Comparison of ENCODE assay signal across 22 cellular contexts in the genomic region with DNA sequence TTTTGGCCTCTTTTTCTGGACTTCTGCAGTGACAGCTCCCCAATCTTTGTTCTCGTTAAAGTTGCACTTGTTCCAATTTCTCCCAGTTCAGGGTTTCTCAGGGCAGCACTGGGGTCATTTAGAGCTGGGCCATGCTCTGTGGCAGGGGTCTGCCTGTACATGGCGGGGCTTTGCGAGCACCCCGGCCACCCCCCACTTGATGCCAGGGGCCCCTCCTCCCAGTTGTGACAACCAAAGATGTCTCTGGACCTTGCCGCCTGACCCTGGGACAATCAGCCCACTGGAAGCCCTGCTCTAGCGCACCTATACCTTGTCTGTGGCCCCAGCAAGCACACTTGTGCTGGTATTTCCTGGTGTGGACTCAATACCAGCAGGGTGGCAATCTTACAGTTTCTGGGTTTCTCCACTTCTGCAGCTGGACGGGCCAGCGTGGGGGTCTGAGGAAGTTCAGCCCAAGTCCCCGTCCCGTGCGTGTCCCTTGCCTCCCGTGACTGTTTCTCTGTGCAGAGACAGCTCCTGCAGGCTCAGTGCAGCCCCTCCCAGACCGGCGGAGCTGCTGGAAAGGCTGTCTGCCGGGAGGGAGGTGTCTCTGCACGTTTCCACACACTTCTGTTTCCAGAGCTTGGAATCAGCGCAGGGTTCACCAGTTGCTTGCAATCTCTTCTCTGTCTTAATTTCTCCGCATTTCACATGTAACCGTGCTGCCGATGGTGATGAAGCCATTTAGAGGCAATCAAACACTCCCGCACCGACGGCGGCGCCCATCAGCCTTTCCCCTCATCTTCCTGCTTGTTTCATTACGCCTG.
"Had no signal": no experiment of that assay in that cellular context is flagged by ENCODE, and none has a peak within 500 bp of the region (broad histone marks: within the 10 kb centered on the region; RNA-seq: fewer than 3 reads in every experiment).

No MANE protein-coding gene starts in this region.

- H3K36me3 Mint-ChIP-seq: activated naive CD8-positive, alpha-beta T cell treated with anti-CD3 and anti-CD28 coated beads for 36 hours; mesothelial cell of epicardium; natural killer cell; stimulated activated memory B cell treated with anti-CD40 and anti-IgM and Interleukin-4, amounts not matched to agents 10 μg/mL and 1 μg/mL and 100 μg/mL, for 72 hours; T-cell had no signal

- H3K4me1 Mint-ChIP-seq: activated naive CD8-positive, alpha-beta T cell treated with anti-CD3 and anti-CD28 coated beads for 36 hours; central memory CD8-positive, alpha-beta T cell; mesothelial cell of epicardium; natural killer cell; stimulated activated memory B cell treated with anti-CD40 and anti-IgM and Interleukin-4, amounts not matched to agents 10 μg/mL and 1 μg/mL and 100 μg/mL, for 72 hours; T-cell had no signal

- H3K9me3 Mint-ChIP-seq: activated naive CD8-positive, alpha-beta T cell treated with anti-CD3 and anti-CD28 coated beads for 36 hours; central memory CD8-positive, alpha-beta T cell; mesothelial cell of epicardium; natural killer cell; stimulated activated memory B cell treated with anti-CD40 and anti-IgM and Interleukin-4, amounts not matched to agents 10 μg/mL and 1 μg/mL and 100 μg/mL, for 72 hours; T-cell had no signal

- H3K4me1 ChIP-seq: breast epithelium, colonic mucosa, esophagus squamous epithelium, gastrocnemius medialis, left lung, pancreas, tibial nerve had no signal

- H3K27ac ChIP-seq: breast epithelium, colonic mucosa, esophagus squamous epithelium, gastrocnemius medialis, left lung, pancreas, stomach, suprapubic skin, tibial nerve, WERI-Rb-1 had no signal

- ATAC-seq: gastrocnemius medialis; left lung; natural killer cell; pancreas; sciatic nerve; stimulated activated memory B cell treated with anti-CD40 and anti-IgM and Interleukin-4, amounts not matched to agents 10 μg/mL and 1 μg/mL and 100 μg/mL, for 72 hours; T-cell had no signal

- DNase-seq: activated CD4-positive, alpha-beta T cell treated with anti-CD3 and anti-CD28 coated beads for 1 hour; activated naive CD8-positive, alpha-beta T cell treated with anti-CD3 and anti-CD28 coated beads for 36 hours; activated T-cell treated with anti-CD3 and anti-CD28 coated beads, Interleukin-2, amount 50 U/mL, for 1 hour; colonic mucosa; esophagus squamous epithelium; gastrocnemius medialis; natural killer cell; small intestine; stimulated activated CD4-positive, alpha-beta T cell treated with anti-CD3 and anti-CD28 coated beads, Interleukin-15, amount 100 ng/mL, for 24 hours; stomach; T-cell; WERI-Rb-1 had no signal

- H3K4me3 Mint-ChIP-seq: activated naive CD8-positive, alpha-beta T cell treated with anti-CD3 and anti-CD28 coated beads for 36 hours; central memory CD8-positive, alpha-beta T cell; mesothelial cell of epicardium; natural killer cell; stimulated activated memory B cell treated with anti-CD40 and anti-IgM and Interleukin-4, amounts not matched to agents 10 μg/mL and 1 μg/mL and 100 μg/mL, for 72 hours; T-cell had no signal

- H3K27ac Mint-ChIP-seq: activated naive CD8-positive, alpha-beta T cell treated with anti-CD3 and anti-CD28 coated beads for 36 hours; mesothelial cell of epicardium; natural killer cell; stimulated activated memory B cell treated with anti-CD40 and anti-IgM and Interleukin-4, amounts not matched to agents 10 μg/mL and 1 μg/mL and 100 μg/mL, for 72 hours; T-cell had no signal

- H3K27me3 ChIP-seq: colonic mucosa, pancreas, tibial nerve had no signal

- H3K4me3 ChIP-seq: breast epithelium, colonic mucosa, esophagus squamous epithelium, gastrocnemius medialis, left lung, pancreas, stomach, suprapubic skin, tibial nerve had no signal

- H3K9me3 ChIP-seq: breast epithelium, colonic mucosa, esophagus squamous epithelium, gastrocnemius medialis, left lung, pancreas, stomach, suprapubic skin, tibial nerve had no signal

- FAIRE-seq: pancreas, small intestine, TTC549 had no signal

- H3K36me3 ChIP-seq: breast epithelium, colonic mucosa, esophagus squamous epithelium, gastrocnemius medialis, left lung, pancreas, stomach, suprapubic skin, tibial nerve, WERI-Rb-1 had no signal
